ENCODE assay signal across 14 cellular contexts in the genomic region with DNA sequence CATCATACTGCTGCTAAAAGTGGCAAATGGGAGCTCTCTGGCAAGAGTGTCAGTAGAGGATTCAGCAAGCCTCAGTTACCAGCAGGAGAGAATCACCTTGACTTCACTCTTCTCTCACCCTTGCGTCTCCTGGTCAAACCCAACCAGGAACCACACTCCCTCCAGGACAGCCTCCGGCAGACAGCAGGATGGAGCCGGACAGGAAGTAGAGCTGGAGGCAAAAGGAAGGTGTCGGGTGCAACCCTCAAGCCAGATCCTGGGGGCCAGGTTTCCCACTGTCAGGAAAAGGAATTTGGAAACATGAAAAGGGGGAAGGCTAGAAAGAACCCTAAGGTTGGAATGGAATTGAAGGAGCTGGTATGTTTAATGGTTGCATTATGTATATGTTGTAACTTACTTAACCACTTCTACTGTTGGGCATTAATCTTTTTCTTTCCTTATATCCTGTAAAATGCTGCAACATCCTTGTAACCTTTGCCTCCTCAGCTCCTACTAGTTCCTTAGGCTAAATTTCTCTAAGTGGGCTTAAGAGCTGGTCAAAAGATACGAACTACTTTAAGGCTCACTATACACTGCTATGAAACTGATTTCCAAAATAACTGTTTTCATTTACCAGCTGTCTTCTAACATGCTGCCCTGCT. TPM values are rescaled to one million over a fixed set of nuclear protein-coding genes. Genes with fewer than 3 reads are reported as not detected.
DNase-seq lines count a peak whose midpoint lies in the region; ATAC-seq and TF ChIP-seq lines count a peak whose summit lies in the region.
"Had no signal": no experiment of that assay in that cellular context is flagged by ENCODE, and none has a peak within 500 bp of the region (broad histone marks: within the 10 kb centered on the region; RNA-seq: fewer than 3 reads in every experiment).

No MANE protein-coding gene starts in this region.

- H3K27me3 Mint-ChIP-seq in CD14-positive monocyte (ENCODE audit: low read depth in 3 of 3) (peaks cover 0 to 4% (median 0%) of the 10 kb centered on the region in 3 donors), memory B cell (no peaks in the 10 kb centered on the region)
- no peaks in the 10 kb centered on the region for H3K27me3 Mint-ChIP-seq in activated CD4-positive, alpha-beta memory T cell treated with anti-CD3 and anti-CD28 coated beads, Interleukin-2, amount 10 ng/mL, durations not matched to agents 7 days and 5 days

- TF ChIP-seq POLR2A in lower leg skin (IDR thresholded peaks at IDR 0.05), result no peak

- WGBS in lower leg skin, 2 donors, result 75 to 89% methylated on average over 5 of the region's 5 CpGs
- no CpG with 5 or more reads among the region's 5 CpGs for WGBS in trophoblast cell (ENCODE audit: extremely low coverage, insufficient coverage, insufficient read length)

- no peak overlapping the region for H2AK5ac ChIP-seq in trophoblast cell (ENCODE audit: low read length)

- H3K23ac ChIP-seq in trophoblast cell (ENCODE audit: low read length), result no peak overlapping the region

- no peak overlapping the region for H3K14ac ChIP-seq in trophoblast cell (ENCODE audit: low read length)

- H3K9ac ChIP-seq in trophoblast cell (ENCODE audit: low read length), result no peak overlapping the region

- H3K4me3 ChIP-seq in lower leg skin (ENCODE audit: low read depth, poor library complexity, severe bottlenecking), result no peak overlapping the region
- H3K4me3 ChIP-seq in trophoblast cell (ENCODE audit: low read depth, low read length), result no peak overlapping the region
- H3K4me3 ChIP-seq: SJCRH30 had no signal

- H3K36me3 ChIP-seq in trophoblast cell (ENCODE audit: control insufficient read depth in 1 of 2, insufficient read depth in 2 of 2, low read length in 2 of 2), result no peaks in the 10 kb centered on the region
- H3K36me3 ChIP-seq: SJCRH30 had no signal

- H3K36me3 Mint-ChIP-seq in CD14-positive monocyte (peaks cover 32 to 38% of the 10 kb centered on the region in 2 donors), memory B cell (peaks cover 4% of the 10 kb centered on the region)
- peaks cover 49% of the 10 kb centered on the region for H3K36me3 Mint-ChIP-seq in activated CD4-positive, alpha-beta memory T cell treated with anti-CD3 and anti-CD28 coated beads, Interleukin-2, amount 10 ng/mL, durations not matched to agents 7 days and 5 days (ENCODE audit: low read depth)

- H3K27me3 ChIP-seq in trophoblast cell (ENCODE audit: insufficient read depth, low read length), result no peaks in the 10 kb centered on the region
- H3K27me3 ChIP-seq: SJCRH30 had no signal

- intact Hi-C loops in CD14-positive monocyte (cut with micrococcal nuclease) (loop anchor here in 1 of 2 donors (10.0 kb wide), 1 partner anchor 173 kb away; no protein-coding TSS in a partner anchor), lower leg skin (cut with DNase I; ENCODE audit: low total_unique reads) (no loop called here)

- H2BK12ac ChIP-seq in trophoblast cell (ENCODE audit: low read length), result no peak overlapping the region

- no peaks in the 10 kb centered on the region for H3K9me3 ChIP-seq in trophoblast cell (ENCODE audit: insufficient read depth, low read depth, low read length)
- H3K9me3 ChIP-seq: SJCRH30 had no signal

- H3K79me2 ChIP-seq in trophoblast cell (ENCODE audit: control insufficient read depth, insufficient read depth, low read length, poor library complexity), result no peaks in the 10 kb centered on the region

- H3K27ac ChIP-seq in trophoblast cell (ENCODE audit: low read depth, low read length), result no peak overlapping the region
- H3K27ac ChIP-seq: SJCRH30 had no signal

- H3K4me2 ChIP-seq in trophoblast cell (ENCODE audit: low read length), result no peak overlapping the region

- H4K91ac ChIP-seq in trophoblast cell (ENCODE audit: low read depth, low read length), result no peak overlapping the region

- H2BK5ac ChIP-seq in trophoblast cell (ENCODE audit: low read depth, low read length, poor library complexity), result no peak overlapping the region

- H2AFZ ChIP-seq in trophoblast cell (ENCODE audit: insufficient read depth, low read length, poor library complexity), result no peak overlapping the region

- peaks cover 84% of the 10 kb centered on the region for H3K4me1 Mint-ChIP-seq in CD14-positive monocyte
- H3K4me1 Mint-ChIP-seq in activated CD4-positive, alpha-beta memory T cell treated with anti-CD3 and anti-CD28 coated beads, Interleukin-2, amount 10 ng/mL, durations not matched to agents 7 days and 5 days, result peaks cover 95% of the 10 kb centered on the region
- H3K4me1 Mint-ChIP-seq in memory B cell, result peaks cover 66% of the 10 kb centered on the region

- TF ChIP-seq CTCF in CD14-positive monocyte (IDR thresholded peaks at IDR 0.05), result no peak
- TF ChIP-seq CTCF in lower leg skin (IDR thresholded peaks at IDR 0.05), result no peak

- no peaks in the 10 kb centered on the region for H3K9me3 Mint-ChIP-seq in CD14-positive monocyte
- H3K9me3 Mint-ChIP-seq in activated CD4-positive, alpha-beta memory T cell treated with anti-CD3 and anti-CD28 coated beads, Interleukin-2, amount 10 ng/mL, durations not matched to agents 7 days and 5 days, result no peaks in the 10 kb centered on the region
- no peaks in the 10 kb centered on the region for H3K9me3 Mint-ChIP-seq in memory B cell

- no peak overlapping the region for H4K8ac ChIP-seq in trophoblast cell (ENCODE audit: low read depth, low read length)

- H3K4me1 ChIP-seq in trophoblast cell (ENCODE audit: control insufficient read depth in 1 of 2, insufficient read depth in 2 of 2, low read length in 2 of 2), result peaks cover 13 to 16% of the 10 kb centered on the region in 2 experiments

- no peak overlapping the region for H4K12ac ChIP-seq in trophoblast cell (ENCODE audit: low read depth, low read length)

- H3K4ac ChIP-seq in trophoblast cell (ENCODE audit: low read depth, low read length), result no peak overlapping the region

- ATAC-seq in memory B cell (ENCODE audit: low read depth) (no peak), GM21423 (IDR thresholded peaks at IDR 0.05; ENCODE audit: unreplicated experiment) (no peak)

- peak overlapping the region; percentile 30 to 94 (median 74) for H3K27ac Mint-ChIP-seq in CD14-positive monocyte
- peak overlapping the region; percentile 72 for H3K27ac Mint-ChIP-seq in activated CD4-positive, alpha-beta memory T cell treated with anti-CD3 and anti-CD28 coated beads, Interleukin-2, amount 10 ng/mL, durations not matched to agents 7 days and 5 days
- peak overlapping the region; percentile 72 for H3K27ac Mint-ChIP-seq in memory B cell

- H3K18ac ChIP-seq in trophoblast cell (ENCODE audit: low read length), result no peak overlapping the region

- H2BK120ac ChIP-seq in trophoblast cell (ENCODE audit: insufficient read depth, low read length, poor library complexity), result no peak overlapping the region

- CTCF ChIA-PET in activated CD4-positive, alpha-beta memory T cell treated with anti-CD3 and anti-CD28 coated beads, Interleukin-2, amount 10 ng/mL, durations not matched to agents 7 days and 5 days (lab: Charles Lee), result interaction anchor here (0.9 to 2.4 kb wide), 11 partner anchors 9 to 44 kb away, joined by 3 to 14 read pairs (median 4); no protein-coding TSS in a partner anchor

- no peak for DNase-seq in CD14-positive monocyte (ENCODE audit: low spot score)
- DNase-seq in GF-D8 (lab: John Stamatoyannopoulos, UW), result peak; percentile 39
- DNase-seq in activated CD4-positive, alpha-beta memory T cell treated with anti-CD3 and anti-CD28 coated beads, Interleukin-2, amount 10 ng/mL, durations not matched to agents 7 days and 5 days, result no peak
- DNase-seq in memory B cell (ENCODE audit: low spot score in 2 of 2), result no peak
- no peak for DNase-seq in lower leg skin (ENCODE audit: low spot score in 2 of 2)
- no peak for DNase-seq in trophoblast cell
- no peak for DNase-seq in NCI-H1105 (lab: John Stamatoyannopoulos, UW)
- DNase-seq: cortex of kidney, KBM-7, NCI-H1417, NCI-H345, posterior cingulate gyrus had no signal

- H3K4me3 Mint-ChIP-seq in CD14-positive monocyte (no peak overlapping the region), memory B cell (peak overlapping the region; percentile 1)
- H3K4me3 Mint-ChIP-seq in activated CD4-positive, alpha-beta memory T cell treated with anti-CD3 and anti-CD28 coated beads, Interleukin-2, amount 10 ng/mL, durations not matched to agents 7 days and 5 days, result no peak overlapping the region

- H3K79me1 ChIP-seq in trophoblast cell (ENCODE audit: low read length), result no peaks in the 10 kb centered on the region

- POLR2A ChIA-PET in activated CD4-positive, alpha-beta memory T cell treated with anti-CD3 and anti-CD28 coated beads, Interleukin-2, amount 10 ng/mL, durations not matched to agents 7 days and 5 days (lab: Charles Lee), result interaction anchor here (1.1 to 6.1 kb wide), 16 partner anchors 9 to 207 kb away, joined by 3 to 38 read pairs (median 6); no protein-coding TSS in a partner anchor

RNA-seq across cellular contexts. Expression of a gene that starts 40.3 kb away (rescaled TPM):
- 10 to 100 TPM; 68.6 to 80.9 TPM for polyA plus RNA-seq in CD14-positive monocyte
- 100 to 1,000 TPM; 288 to 309 TPM for total RNA-seq in activated CD4-positive, alpha-beta memory T cell treated with anti-CD3 and anti-CD28 coated beads, Interleukin-2, amount 10 ng/mL, durations not matched to agents 7 days and 5 days
- 10 to 100 TPM; 53.7 to 79.4 (median 63.9) TPM for total RNA-seq in lower leg skin
- 16.7 and 17.1 TPM in 2 replicates for polyA plus RNA-seq in trophoblast cell (2013)
